Comparison of ENCODE assay signal across 8 cellular contexts in genomic region chr11:130068546-130068985, GRCh38. TPM values are rescaled to one million over a fixed set of nuclear protein-coding genes. Genes with fewer than 3 reads are reported as not detected.
DNase-seq lines count a peak whose midpoint lies in the region; ATAC-seq and TF ChIP-seq lines count a peak whose summit lies in the region.

No MANE protein-coding gene starts in this region.

- POLR2A ChIA-PET in A673 (lab: Charles Lee; ENCODE audit: low non-redundant PET), result no interaction called here

- H3K27me3 Mint-ChIP-seq in IgD-negative memory B cell, result peaks cover 27% of the 10 kb centered on the region

- peak overlapping the region; percentile 91 for H3K4me3 ChIP-seq in A673 (ENCODE audit: low read depth, low read length, poor library complexity, severe bottlenecking)
- H3K4me3 ChIP-seq in mucosa of stomach (ENCODE audit: low read length), result peak overlapping the region; percentile 61

- H3K9me3 ChIP-seq in A673 (ENCODE audit: low read depth, low read length, poor library complexity, severe bottlenecking) (no peaks in the 10 kb centered on the region), mucosa of stomach (ENCODE audit: control insufficient read depth, low read length) (no peaks in the 10 kb centered on the region)

- H3K9ac ChIP-seq in mucosa of stomach (ENCODE audit: low read length), result peak overlapping the region; percentile 83

- peak overlapping the region; percentile 90 to 99 (median 98) for H3K4me3 Mint-ChIP-seq in IgD-negative memory B cell

- H3K9me3 Mint-ChIP-seq in IgD-negative memory B cell, result no peaks in the 10 kb centered on the region

- peak overlapping the region; percentile 78 for H3K27ac ChIP-seq in A673 (ENCODE audit: low read depth, low read length, poor library complexity, severe bottlenecking)

- intact Hi-C loops in A673 (cut with micrococcal nuclease; ENCODE audit: unreplicated experiment), result no loop called here

- H3K4me1 ChIP-seq in A673 (ENCODE audit: insufficient read depth, low read length, poor library complexity, severe bottlenecking) (peaks cover 15% of the 10 kb centered on the region), mucosa of stomach (ENCODE audit: control insufficient read depth, insufficient read depth, low read length) (peaks cover 25% of the 10 kb centered on the region)

- BruUV-seq in A673 (replicated peaks; lab: Mats Ljungman, UMichigan), result no TSS peak

- peaks cover 10 to 27% (median 13%) of the 10 kb centered on the region in 3 donors for H3K4me1 Mint-ChIP-seq in IgD-negative memory B cell

- CTCF ChIA-PET in A673 (lab: Charles Lee), result no interaction called here

- H3K27ac Mint-ChIP-seq in IgD-negative memory B cell, result peak overlapping the region; percentile 91 to 98 (median 92)

- no peaks in the 10 kb centered on the region for H3K36me3 Mint-ChIP-seq in IgD-negative memory B cell

- H3K36me3 ChIP-seq in A673 (ENCODE audit: insufficient read depth, low read length, poor library complexity, severe bottlenecking) (no peaks in the 10 kb centered on the region), mucosa of stomach (ENCODE audit: control insufficient read depth, insufficient read depth, low read length) (no peaks in the 10 kb centered on the region)

- no peak for TF ChIP-seq CTCF in A673 (conservative IDR thresholded peaks at IDR 0.05; ENCODE audit: low read depth, low read length)

- ATAC-seq in HG03108 (IDR thresholded peaks at IDR 0.05; ENCODE audit: unreplicated experiment), result no peak

- DNase-seq in A673 (ENCODE audit: low spot score) (no peak), cerebellum (ENCODE audit: low spot score) (peak; percentile 73), retina (no peak), NCI-H2196 treated with DMSO at 0.1 percent for 48 hours (lab: John Stamatoyannopoulos, UW; ENCODE audit: unreplicated experiment) (no peak)
- no peak for DNase-seq in stimulated activated CD4-positive, alpha-beta T cell treated with anti-CD3 and anti-CD28 coated beads, Interleukin-4, amount 100 ng/mL, for 24 hours

- H3K27me3 ChIP-seq in A673 (replicated peaks; ENCODE audit: insufficient read depth, low read depth, low read length, poor library complexity), result no peaks in the 10 kb centered on the region
- H3K27me3 ChIP-seq in mucosa of stomach (ENCODE audit: control insufficient read depth, insufficient read depth, low read length), result no peaks in the 10 kb centered on the region

RNA-seq across cellular contexts. Expression of gene APLP2, which starts 1.1 kb away (rescaled TPM):
- total RNA-seq in A673 (2021) (175 and 181 TPM in 2 replicates), cerebellum (341 TPM)
- polyA plus RNA-seq in IgD-negative memory B cell, result 36.3 TPM
